26 cellular contexts compared by ENCODE assay signal in the genomic region with DNA sequence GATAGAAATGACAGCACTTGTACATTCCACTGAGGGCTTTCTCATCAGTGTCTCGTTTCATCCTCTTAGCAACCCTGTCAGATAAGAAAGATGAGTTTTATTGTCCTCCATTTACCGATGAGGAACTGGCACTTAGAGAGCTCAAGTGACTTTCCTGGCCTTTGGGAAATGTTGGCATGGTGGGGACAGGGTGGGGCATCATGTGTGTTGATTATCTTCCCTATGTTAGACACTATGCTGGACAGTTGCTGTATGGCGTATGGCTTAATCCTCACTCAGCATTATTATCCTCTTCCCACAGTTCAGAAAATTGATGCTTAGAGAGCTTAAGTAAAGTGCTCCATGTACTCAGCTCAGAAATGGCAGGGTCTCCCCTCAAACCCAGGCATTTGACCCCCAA.
"Had no signal": no experiment of that assay in that cellular context is flagged by ENCODE, and none has a peak within 500 bp of the region (broad histone marks: within the 10 kb centered on the region; RNA-seq: fewer than 3 reads in every experiment).

No MANE protein-coding gene starts in this region.

- H3K27ac ChIP-seq: epithelial cell of prostate, heart right ventricle, lower lobe of right lung, sigmoid colon, testis, vagina had no signal

- DNase-seq: activated CD4-positive, alpha-beta T cell treated with anti-CD3 and anti-CD28 coated beads for 4 hours; activated CD4-positive, alpha-beta T cell treated with anti-CD3 and anti-CD28 coated beads, Interleukin-2, amount 50 U/mL, for 48 hours; activated CD4-positive, CD25-positive, alpha-beta regulatory T cell; activated CD8-positive, alpha-beta memory T cell treated with anti-CD3 and anti-CD28 coated beads, Interleukin-2, amount 50 U/mL, for 48 hours; activated naive CD4-positive, alpha-beta T cell; activated naive CD8-positive, alpha-beta T cell treated with anti-CD3 and anti-CD28 coated beads, Interleukin-2, amount 10 ng/mL, durations not matched to agents 7 days and 5 days; activated T-cell treated with anti-CD3 and anti-CD28 coated beads, Interleukin-2, amount 50 U/mL, for 4 hours; amygdala; heart right ventricle; islet precursor cell; left colon; lower lobe of right lung; mesendoderm; mucosa of descending colon; naive B cell; sigmoid colon; stimulated activated CD4-positive, alpha-beta T cell treated with anti-CD3 and anti-CD28 coated beads, Interleukin-15, amount 100 ng/mL, for 24 hours; T1000; testis; trophoblast cell had no signal

- H3K4me1 Mint-ChIP-seq: activated naive CD8-positive, alpha-beta T cell treated with anti-CD3 and anti-CD28 coated beads, Interleukin-2, amount 10 ng/mL, durations not matched to agents 7 days and 5 days; naive B cell; neural crest cell had no signal

- H3K27me3 ChIP-seq: heart right ventricle, testis, vagina had no signal

- H3K4me2 ChIP-seq: smooth muscle cell had no signal

- H3K4me3 ChIP-seq: heart right ventricle, lower lobe of right lung, mucosa of descending colon, sigmoid colon, smooth muscle cell, testis, vagina had no signal

- H3K4me3 Mint-ChIP-seq: activated naive CD8-positive, alpha-beta T cell treated with anti-CD3 and anti-CD28 coated beads, Interleukin-2, amount 10 ng/mL, durations not matched to agents 7 days and 5 days; activated T-cell treated with anti-CD3 and anti-CD28 coated beads, Interleukin-2, amount 50 U/mL, for 4 hours; naive B cell; neural crest cell; stimulated activated memory B cell treated with anti-CD40 and anti-IgM and Interleukin-4, amounts not matched to agents 10 μg/mL and 1 μg/mL and 100 μg/mL, for 72 hours had no signal

- H3K9me3 ChIP-seq: heart right ventricle, lower lobe of right lung, mucosa of descending colon, sigmoid colon, testis, vagina had no signal

- H3K36me3 Mint-ChIP-seq: activated naive CD8-positive, alpha-beta T cell treated with anti-CD3 and anti-CD28 coated beads, Interleukin-2, amount 10 ng/mL, durations not matched to agents 7 days and 5 days; naive B cell; stimulated activated memory B cell treated with anti-CD40 and anti-IgM and Interleukin-4, amounts not matched to agents 10 μg/mL and 1 μg/mL and 100 μg/mL, for 72 hours had no signal

- ATAC-seq: activated T-cell treated with anti-CD3 and anti-CD28 coated beads, Interleukin-2, amount 50 U/mL, for 4 hours; heart right ventricle; left colon; lower lobe of right lung; mucosa of descending colon; stimulated activated memory B cell treated with anti-CD40 and anti-IgM and Interleukin-4, amounts not matched to agents 10 μg/mL and 1 μg/mL and 100 μg/mL, for 72 hours had no signal

- H3K27ac Mint-ChIP-seq: activated naive CD8-positive, alpha-beta T cell treated with anti-CD3 and anti-CD28 coated beads, Interleukin-2, amount 10 ng/mL, durations not matched to agents 7 days and 5 days; activated T-helper 2 cell treated with anti-CD3 and anti-CD28 coated beads, Interferon-gamma antibody, Interleukin-2, Interleukin-4, amounts not matched to agents 10 μg/mL and 5 μg/mL and 100 μg/mL, durations not matched to agents 14 hours and 24 hours and 36 hours; stimulated activated memory B cell treated with anti-CD40 and anti-IgM and Interleukin-4, amounts not matched to agents 10 μg/mL and 1 μg/mL and 100 μg/mL, for 72 hours had no signal

- H3K9me3 Mint-ChIP-seq: activated naive CD8-positive, alpha-beta T cell treated with anti-CD3 and anti-CD28 coated beads, Interleukin-2, amount 10 ng/mL, durations not matched to agents 7 days and 5 days; activated T-cell treated with anti-CD3 and anti-CD28 coated beads, Interleukin-2, amount 50 U/mL, for 4 hours; activated T-helper 2 cell treated with anti-CD3 and anti-CD28 coated beads, Interferon-gamma antibody, Interleukin-2, Interleukin-4, amounts not matched to agents 10 μg/mL and 5 μg/mL and 100 μg/mL, durations not matched to agents 14 hours and 24 hours and 36 hours; naive B cell; neural crest cell; stimulated activated memory B cell treated with anti-CD40 and anti-IgM and Interleukin-4, amounts not matched to agents 10 μg/mL and 1 μg/mL and 100 μg/mL, for 72 hours had no signal

- H3K36me3 ChIP-seq: heart right ventricle, lower lobe of right lung, sigmoid colon, vagina had no signal

- H3K4me1 ChIP-seq: heart right ventricle, lower lobe of right lung, sigmoid colon, testis, vagina had no signal
